In the genomic region with DNA sequence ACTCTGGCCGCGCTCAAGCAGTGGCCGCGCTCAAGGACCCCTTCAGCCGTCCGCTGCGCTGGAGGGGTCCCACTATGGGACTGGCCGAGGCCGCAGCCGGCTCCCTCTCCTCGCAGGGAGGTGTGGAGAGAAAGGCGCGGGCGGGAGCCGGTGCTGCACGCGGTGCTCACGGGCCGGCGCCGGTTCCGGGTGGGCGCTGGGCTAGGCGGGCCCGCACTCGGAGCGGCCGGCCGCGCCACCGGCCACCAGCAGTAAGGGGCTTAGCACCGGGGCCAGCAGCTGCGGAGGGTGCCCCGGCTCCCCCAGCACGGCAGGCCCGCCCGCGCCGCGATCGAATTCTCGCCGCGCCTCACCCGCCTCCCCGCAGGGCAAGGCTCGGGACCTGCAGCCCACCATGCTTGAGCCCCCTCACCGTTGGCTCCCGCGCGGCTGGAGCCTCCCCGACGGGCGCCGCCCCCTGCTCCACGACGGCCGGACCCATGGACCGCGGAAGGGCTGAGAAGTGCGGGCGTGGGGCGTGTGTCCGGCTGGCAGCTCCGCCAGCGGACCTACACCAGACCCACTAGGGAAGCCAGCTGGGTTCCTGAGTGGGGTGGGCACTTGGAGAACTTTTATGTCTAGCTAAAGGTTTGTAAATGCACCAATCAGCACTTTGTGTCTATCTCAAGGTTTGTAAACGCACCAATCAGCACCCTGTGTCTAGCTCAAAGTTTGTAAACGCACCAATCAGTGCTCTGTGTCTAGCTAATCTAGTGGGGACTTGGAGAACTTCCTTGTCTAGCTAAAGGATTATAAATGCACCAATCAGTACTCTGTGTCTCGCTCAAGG, we compare ENCODE assay signal across 9 cellular contexts. TPM values are rescaled to one million over a fixed set of nuclear protein-coding genes. Genes with fewer than 3 reads are reported as not detected.
DNase-seq lines count a peak whose midpoint lies in the region; ATAC-seq and TF ChIP-seq lines count a peak whose summit lies in the region.
"Had no signal": no experiment of that assay in that cellular context is flagged by ENCODE, and none has a peak within 500 bp of the region (broad histone marks: within the 10 kb centered on the region; RNA-seq: fewer than 3 reads in every experiment).

No MANE protein-coding gene starts in this region.

- peaks cover 9% of the 10 kb centered on the region for H3K27me3 ChIP-seq in osteoblast (ENCODE audit: insufficient read depth, low read length)

- no peaks in the 10 kb centered on the region for H3K36me3 ChIP-seq in osteoblast (ENCODE audit: insufficient read depth, low read length)

- DNase-seq in AG08396 (ENCODE audit: low spot score), result peak; percentile 10
- peak; percentile 75 for DNase-seq in NCI-H69 (lab: John Stamatoyannopoulos, UW)
- DNase-seq in osteoblast (ENCODE audit: insufficient read length, low spot score, missing footprints), result no peak
- DNase-seq in stimulated activated CD8-positive, alpha-beta memory T cell treated with anti-CD3 and anti-CD28 coated beads, Interleukin-4, amount 100 ng/mL, for 48 hours, result no peak
- no peak for DNase-seq in activated CD4-positive, CD25-positive, alpha-beta regulatory T cell (lab: John Stamatoyannopoulos, UW)
- DNase-seq in epidermal melanocyte (ENCODE audit: insufficient read length, low spot score), result no peak
- DNase-seq: H7 had no signal

- H3K79me2 ChIP-seq in osteoblast (ENCODE audit: insufficient read depth, low read length), result no peaks in the 10 kb centered on the region

- peak overlapping the region; percentile 83 for H2AFZ ChIP-seq in osteoblast (ENCODE audit: low read length)

- peak; percentile 45 for ATAC-seq in esophagus mucosa
- ATAC-seq in HG03342 (IDR thresholded peaks at IDR 0.05; ENCODE audit: unreplicated experiment), result no peak

- H4K20me1 ChIP-seq in osteoblast (ENCODE audit: insufficient read depth, low read length), result no peaks in the 10 kb centered on the region

- H3K9me3 ChIP-seq in osteoblast (ENCODE audit: low read depth, low read length), result no peaks in the 10 kb centered on the region

- no peak overlapping the region for H3K27ac ChIP-seq in osteoblast (ENCODE audit: low read depth, low read length)

- H3K4me3 ChIP-seq in osteoblast (ENCODE audit: insufficient read depth, low read length), result peak overlapping the region; percentile 67

- no peak for TF ChIP-seq CTCF in osteoblast (IDR thresholded peaks at IDR 0.05; ENCODE audit: extremely low read depth, low read depth, low read length)

- peak overlapping the region; percentile 76 for H3K4me2 ChIP-seq in osteoblast (ENCODE audit: insufficient read depth, low read length)

- H3K4me1 ChIP-seq in osteoblast (ENCODE audit: insufficient read depth, low read length), result peaks cover 4% of the 10 kb centered on the region

RNA-seq across cellular contexts. Expression of a gene that starts 49.5 kb away (rescaled TPM):
- total RNA-seq in esophagus mucosa, result 8.2 TPM
- 11.9 and 12.7 TPM in 2 replicates for total RNA-seq in osteoblast

RNA-seq across cellular contexts. Expression of a gene that starts 49.7 kb away (rescaled TPM):
- 8.8 TPM for total RNA-seq in esophagus mucosa
- total RNA-seq in osteoblast, result 25.6 and 27.1 TPM in 2 replicates

Comparison
In these comparisons a context has a peak if more than half of its experiments do, and no peak if none do; other contexts are left out.
1. DNase-seq: peak in AG08396 (single experiment) and NCI-H69 (single experiment); none in osteoblast (single experiment), stimulated activated CD8-positive, alpha-beta memory T cell treated with anti-CD3 and anti-CD28 coated beads, Interleukin-4, amount 100 ng/mL, for 48 hours (single experiment), activated CD4-positive, CD25-positive, alpha-beta regulatory T cell (0 of 4) and epidermal melanocyte (single experiment).